3 cellular contexts compared by ENCODE assay signal in the genomic region with DNA sequence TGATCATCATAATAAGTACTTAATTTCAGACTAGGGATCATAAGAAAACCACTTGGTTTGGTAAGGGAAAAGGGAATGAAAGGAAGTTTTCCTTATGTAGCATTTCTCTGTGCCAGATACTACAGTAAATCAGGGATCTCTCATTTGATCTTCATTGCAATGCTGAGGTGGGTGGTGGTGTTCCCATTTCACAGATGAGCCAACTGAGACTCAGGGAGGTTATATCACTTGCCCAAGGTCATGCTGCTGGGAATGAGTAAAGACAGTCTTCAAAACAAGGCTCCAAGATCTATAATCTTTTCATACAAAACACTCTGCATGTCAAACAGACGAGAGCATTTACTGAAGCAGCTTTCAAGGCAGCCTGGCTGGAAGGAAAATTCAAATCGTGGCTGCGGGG.
TF ChIP-seq lines count a peak whose summit lies in the region.

No MANE protein-coding gene starts in this region.

TF ChIP-seq in HepG2, 621 proteins besides CTCF, POLR2A, EP300 and RAD21:
- no peak for TF ChIP-seq SP140L (CRISPR knock-in tag; IDR thresholded peaks at IDR 0.05; ENCODE audit: borderline replicate concordance)
- peak; percentile 80 for TF ChIP-seq ZNF629 (CRISPR knock-in tag; conservative IDR thresholded peaks at IDR 0.05)
- TF ChIP-seq ZNF790 (CRISPR knock-in tag; IDR thresholded peaks at IDR 0.05; ENCODE audit: borderline replicate concordance) = no peak

TF ChIP-seq in GM23338, 12 proteins besides CTCF, POLR2A, EP300 and RAD21 (continues in another document):
- TF ChIP-seq EZH2 (IDR thresholded peaks at IDR 0.05; ENCODE audit: low read depth, unreplicated experiment) (no peak), STAT1 (IDR thresholded peaks at IDR 0.05; ENCODE audit: unreplicated experiment) (no peak), EZH2phosphoT487 (IDR thresholded peaks at IDR 0.05; ENCODE audit: unreplicated experiment) (no peak), JUNB (IDR thresholded peaks at IDR 0.05; ENCODE audit: unreplicated experiment) (no peak), ZNF114 (CRISPR knock-in tag; IDR thresholded peaks at IDR 0.05) (no peak), POLR2AphosphoS5 (IDR thresholded peaks at IDR 0.05; ENCODE audit: low read depth) (no peak), REST (IDR thresholded peaks at IDR 0.05; ENCODE audit: unreplicated experiment) (no peak), NANOG (IDR thresholded peaks at IDR 0.05; ENCODE audit: borderline replicate concordance) (no peak), ZNF462 (CRISPR knock-in tag; IDR thresholded peaks at IDR 0.05) (no peak)

TF ChIP-seq in K562, 482 proteins besides CTCF, POLR2A, EP300 and RAD21:
- TF ChIP-seq TSHZ1 (CRISPR knock-in tag; IDR thresholded peaks at IDR 0.05) = no peak
- no peak for TF ChIP-seq NFATC3 (IDR thresholded peaks at IDR 0.05)
- TF ChIP-seq BRF1 (IDR thresholded peaks at IDR 0.05; ENCODE audit: borderline replicate concordance, extremely low read depth, insufficient read length) = no peak
- TF ChIP-seq RBM25 (IDR thresholded peaks at IDR 0.05; ENCODE audit: low read depth, low read length, severe bottlenecking) = peak; percentile 69
- TF ChIP-seq ZBTB8A (IDR thresholded peaks at IDR 0.05; ENCODE audit: partially characterized antibody) = no peak
- TF ChIP-seq GTF2F1 (IDR thresholded peaks at IDR 0.05; ENCODE audit: low read depth, low read length) = no peak
- TF ChIP-seq, protein P1, sequence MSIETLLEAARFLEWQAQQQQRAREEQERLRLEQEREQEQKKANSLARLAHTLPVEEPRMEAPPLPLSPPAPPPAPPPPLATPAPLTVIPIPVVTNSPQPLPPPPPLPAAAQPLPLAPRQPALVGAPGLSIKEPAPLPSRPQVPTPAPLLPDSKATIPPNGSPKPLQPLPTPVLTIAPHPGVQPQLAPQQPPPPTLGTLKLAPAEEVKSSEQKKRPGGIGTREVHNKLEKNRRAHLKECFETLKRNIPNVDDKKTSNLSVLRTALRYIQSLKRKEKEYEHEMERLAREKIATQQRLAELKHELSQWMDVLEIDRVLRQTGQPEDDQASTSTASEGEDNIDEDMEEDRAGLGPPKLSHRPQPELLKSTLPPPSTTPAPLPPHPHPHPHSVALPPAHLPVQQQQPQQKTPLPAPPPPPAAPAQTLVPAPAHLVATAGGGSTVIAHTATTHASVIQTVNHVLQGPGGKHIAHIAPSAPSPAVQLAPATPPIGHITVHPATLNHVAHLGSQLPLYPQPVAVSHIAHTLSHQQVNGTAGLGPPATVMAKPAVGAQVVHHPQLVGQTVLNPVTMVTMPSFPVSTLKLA (conservative IDR thresholded peaks at IDR 0.05) = no peak
- TF ChIP-seq SMAD1 (IDR thresholded peaks at IDR 0.05; ENCODE audit: low read depth, low read length, partially characterized antibody) = no peak
- TF ChIP-seq FOXJ2 (tag; IDR thresholded peaks at IDR 0.05) = no peak
- peak; percentile 56; the same call in 1 of the 2 replicates for TF ChIP-seq ESRRA (IDR thresholded peaks at IDR 0.05; ENCODE audit: borderline replicate concordance, low read depth)
- no peak for TF ChIP-seq ESRRB (CRISPR knock-in tag; IDR thresholded peaks at IDR 0.05; ENCODE audit: borderline replicate concordance)
- no peak for TF ChIP-seq KDM5B (IDR thresholded peaks at IDR 0.05; ENCODE audit: insufficient replicate concordance, low read depth, low read length)
- TF ChIP-seq THRA (IDR thresholded peaks at IDR 0.05) = no peak
- no peak for TF ChIP-seq SP2 (IDR thresholded peaks at IDR 0.05; ENCODE audit: extremely low read depth, low read depth, low read length, poor library complexity, severe bottlenecking)
- no peak for TF ChIP-seq CGGBP1 (CRISPR knock-in tag; IDR thresholded peaks at IDR 0.05)
- no peak for TF ChIP-seq ARID1B (IDR thresholded peaks at IDR 0.05)
